Comparison of ENCODE assay signal across 8 cellular contexts in the genomic region with DNA sequence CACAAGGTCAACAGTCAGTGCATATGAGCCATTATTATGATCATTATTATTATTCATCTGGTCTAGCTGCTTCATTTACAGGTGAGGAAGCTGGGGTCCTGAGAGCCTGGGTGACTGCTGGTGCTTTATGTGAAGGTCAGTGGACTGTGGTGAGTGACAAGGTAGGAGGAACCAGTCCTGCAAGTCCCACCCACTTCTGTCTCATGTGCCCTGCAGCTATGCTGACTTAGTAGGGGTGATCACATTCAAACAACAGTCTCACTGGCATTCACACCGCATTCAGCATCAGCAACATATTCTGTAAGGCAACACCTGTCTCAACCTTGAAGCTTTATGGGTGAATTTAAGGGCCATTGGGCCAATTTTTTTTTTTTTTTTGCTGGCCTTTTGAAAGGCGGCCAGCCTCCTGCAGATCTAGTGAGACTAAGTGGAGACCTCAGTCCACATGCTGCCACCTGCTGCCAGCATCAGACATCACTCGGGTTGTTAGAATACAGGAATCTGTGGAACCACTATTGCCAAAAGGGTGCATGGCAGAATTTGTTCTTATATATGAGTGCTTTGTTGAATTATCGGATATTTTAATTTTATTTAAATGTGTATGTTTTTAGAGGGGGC. TPM values are rescaled to one million over a fixed set of nuclear protein-coding genes. Genes with fewer than 3 reads are reported as not detected.
A peak's percentile ranks its signal among the peaks of the same experiment; 100 is the strongest.
DNase-seq lines count a peak whose midpoint lies in the region; ATAC-seq, FAIRE-seq and TF ChIP-seq lines count a peak whose summit lies in the region.

No MANE protein-coding gene starts in this region.

- no peaks in the 10 kb centered on the region for H3K36me3 ChIP-seq in Caco-2 (ENCODE audit: control insufficient read depth, insufficient read depth, low read length)
- H3K36me3 ChIP-seq in ovary: no peaks in the 10 kb centered on the region

- FAIRE-seq in H54 (lab: Jason Lieb, UNC): no peak

- BruUV-seq in Caco-2 (replicated peaks; lab: Mats Ljungman, UMichigan): no TSS peak

- H3K27me3 ChIP-seq in Caco-2 (replicated peaks; ENCODE audit: control insufficient read depth, insufficient read depth, low read length): no peaks in the 10 kb centered on the region
- H3K27me3 ChIP-seq in ovary: no peaks in the 10 kb centered on the region

- no peak overlapping the region for H3K4me3 Mint-ChIP-seq in Caco-2 (ENCODE audit: unreplicated experiment)
- no peak overlapping the region for H3K4me3 Mint-ChIP-seq in activated naive CD4-positive, alpha-beta T cell treated with anti-CD3 and anti-CD28 coated beads, Interleukin-2, amount 10 ng/mL, durations not matched to agents 7 days and 5 days

- H3K4me3 ChIP-seq in Caco-2 (ENCODE audit: low read depth, low read length) (no peak overlapping the region), ovary (no peak overlapping the region)

- TF ChIP-seq POLR2A in H54 (IDR thresholded peaks at IDR 0.05; ENCODE audit: low read depth, low read length) (no peak), ovary (IDR thresholded peaks at IDR 0.05) (no peak)

- TF ChIP-seq CTCF in Caco-2 (IDR thresholded peaks at IDR 0.05; ENCODE audit: insufficient read depth in 1 of 2, low read depth in 1 of 2, low read length in 1 of 2, severe bottlenecking in 1 of 2, unreplicated experiment in 1 of 2) (peak; percentile 50 to 55), ovary (IDR thresholded peaks at IDR 0.05) (no peak), omental fat pad (IDR thresholded peaks at IDR 0.05) (no peak)

- TF ChIP-seq EP300 in ovary (IDR thresholded peaks at IDR 0.05): no peak

- H3K4me1 ChIP-seq in Caco-2 (no peaks in the 10 kb centered on the region; the same call in 1 of the 2 replicates), ovary (ENCODE audit: insufficient read depth) (no peaks in the 10 kb centered on the region)

- no peak overlapping the region for H3K27ac ChIP-seq in ovary

- DNase-seq in Caco-2 (peak; percentile 47 to 60), H54 (ENCODE audit: insufficient read length, low spot score) (peak; percentile 39), NCI-H748 treated with DMSO at 0.1 percent for 48 hours (lab: John Stamatoyannopoulos, UW) (peak; percentile 20), iPS-NIHi11 (ENCODE audit: low spot score) (peak; percentile 73), ovary (no peak), omental fat pad (ENCODE audit: low spot score) (no peak)
- peak; percentile 78 for DNase-seq in activated naive CD4-positive, alpha-beta T cell treated with anti-CD3 and anti-CD28 coated beads, Interleukin-2, amount 10 ng/mL, durations not matched to agents 7 days and 5 days
- peak; percentile 8 for DNase-seq in stimulated activated CD8-positive, alpha-beta memory T cell treated with anti-CD3 and anti-CD28 coated beads, Interleukin-12 subunit alpha, Interleukin-12 subunit beta, amount 100 ng/mL, for 1 hour (ENCODE audit: low read depth)

- 27 to 39% (median 38%) methylated on average over 4 of the region's 4 CpGs for WGBS in ovary, 3 donors

- H3K4me1 Mint-ChIP-seq in Caco-2 (ENCODE audit: low read depth, unreplicated experiment): peaks cover 6% of the 10 kb centered on the region
- H3K4me1 Mint-ChIP-seq in activated naive CD4-positive, alpha-beta T cell treated with anti-CD3 and anti-CD28 coated beads, Interleukin-2, amount 10 ng/mL, durations not matched to agents 7 days and 5 days: peaks cover 10% of the 10 kb centered on the region

- POLR2A ChIA-PET in Caco-2 (lab: Charles Lee): no interaction called here

- CTCF ChIA-PET in Caco-2 (lab: Charles Lee): interaction anchor here (0.7 kb wide), 1 partner anchor 542 kb away, joined by 4 read pairs; no protein-coding TSS in a partner anchor
- CTCF ChIA-PET in activated naive CD4-positive, alpha-beta T cell treated with anti-CD3 and anti-CD28 coated beads, Interleukin-2, amount 10 ng/mL, durations not matched to agents 7 days and 5 days (lab: Charles Lee): interaction anchor here (0.6 to 4.8 kb wide), 19 partner anchors 10 to 544 kb away, joined by 3 to 63 read pairs (median 4); no protein-coding TSS in a partner anchor

- H3K9me3 Mint-ChIP-seq in Caco-2 (ENCODE audit: unreplicated experiment): peaks cover 13% of the 10 kb centered on the region
- no peaks in the 10 kb centered on the region for H3K9me3 Mint-ChIP-seq in activated naive CD4-positive, alpha-beta T cell treated with anti-CD3 and anti-CD28 coated beads, Interleukin-2, amount 10 ng/mL, durations not matched to agents 7 days and 5 days

- H3K36me3 Mint-ChIP-seq in Caco-2 (ENCODE audit: insufficient read depth, unreplicated experiment): no peaks in the 10 kb centered on the region
- H3K36me3 Mint-ChIP-seq in activated naive CD4-positive, alpha-beta T cell treated with anti-CD3 and anti-CD28 coated beads, Interleukin-2, amount 10 ng/mL, durations not matched to agents 7 days and 5 days: no peaks in the 10 kb centered on the region

- H3K9me3 ChIP-seq in Caco-2: no peaks in the 10 kb centered on the region
- no peaks in the 10 kb centered on the region for H3K9me3 ChIP-seq in ovary

- peaks cover 12% of the 10 kb centered on the region for H3K27me3 Mint-ChIP-seq in Caco-2 (ENCODE audit: insufficient read depth, unreplicated experiment)
- H3K27me3 Mint-ChIP-seq in activated naive CD4-positive, alpha-beta T cell treated with anti-CD3 and anti-CD28 coated beads, Interleukin-2, amount 10 ng/mL, durations not matched to agents 7 days and 5 days: peaks cover 35% of the 10 kb centered on the region

- intact Hi-C loops in Caco-2 (cut with micrococcal nuclease; ENCODE audit: unreplicated experiment): no loop called here
- intact Hi-C loops in ovary (cut with DNase I): loop anchor here in 1 of 4 donors (10.0 kb wide), 1 partner anchor 239 kb away; no protein-coding TSS in a partner anchor

- H3K27ac Mint-ChIP-seq in Caco-2 (ENCODE audit: unreplicated experiment): no peak overlapping the region
- H3K27ac Mint-ChIP-seq in activated naive CD4-positive, alpha-beta T cell treated with anti-CD3 and anti-CD28 coated beads, Interleukin-2, amount 10 ng/mL, durations not matched to agents 7 days and 5 days: no peak overlapping the region

- ATAC-seq in omental fat pad (ENCODE audit: low FRiP score): no peak

RNA-seq across cellular contexts. Expression of a gene that starts 59.9 kb away (rescaled TPM):
- total RNA-seq in Caco-2 (2022) (0.32 and 0.45 TPM in 2 replicates), ovary (under 1 TPM in 4 of 7 donors, not detected in 3; 0.05 to 0.34 (median 0.19) TPM), omental fat pad (1 to 10 TPM in 1 of 4 donors, under 1 TPM in 2, not detected in 1; 0.19 to 1.3 (median 0.44) TPM)
- polyA plus RNA-seq in ovary: under 1 TPM; 0.01 to 0.03 TPM

Comparison
In these comparisons a context has a peak if more than half of its experiments do, and no peak if none do; other contexts are left out.
1. DNase-seq: peak in Caco-2 (2 of 2), H54 (single experiment), NCI-H748 treated with DMSO at 0.1 percent for 48 hours (single experiment), activated naive CD4-positive, alpha-beta T cell treated with anti-CD3 and anti-CD28 coated beads, Interleukin-2, amount 10 ng/mL, durations not matched to agents 7 days and 5 days (single experiment), iPS-NIHi11 (single experiment) and stimulated activated CD8-positive, alpha-beta memory T cell treated with anti-CD3 and anti-CD28 coated beads, Interleukin-12 subunit alpha, Interleukin-12 subunit beta, amount 100 ng/mL, for 1 hour (single experiment); none in ovary (0 of 5) and omental fat pad (single experiment).
2. CTCF ChIP-seq: peak in Caco-2 (2 of 2); none in ovary (0 of 3) and omental fat pad (0 of 3).